13 cellular contexts compared by ENCODE assay signal in genomic region chr17:39486242-39486641, GRCh38. TPM values are rescaled to one million over a fixed set of nuclear protein-coding genes. Genes with fewer than 3 reads are reported as not detected.
A peak's percentile ranks its signal among the peaks of the same experiment; 100 is the strongest.
DNase-seq lines count a peak whose midpoint lies in the region; ATAC-seq, FAIRE-seq and TF ChIP-seq lines count a peak whose summit lies in the region.
"Had no signal": no experiment of that assay in that cellular context is flagged by ENCODE, and none has a peak within 500 bp of the region (broad histone marks: within the 10 kb centered on the region; RNA-seq: fewer than 3 reads in every experiment).

No MANE protein-coding gene starts in this region.

- H3K9ac ChIP-seq in mesendoderm (ENCODE audit: low read length): no peak overlapping the region

- no peaks in the 10 kb centered on the region for H3K27me3 Mint-ChIP-seq in effector memory CD8-positive, alpha-beta T cell
- H3K27me3 Mint-ChIP-seq: activated CD4-positive, alpha-beta memory T cell treated with anti-CD3 and anti-CD28 coated beads for 36 hours had no signal

- no peaks in the 10 kb centered on the region for H3K79me2 ChIP-seq in mesendoderm (ENCODE audit: control insufficient read depth, insufficient read depth, low read length)

- H3K9me3 Mint-ChIP-seq in effector memory CD8-positive, alpha-beta T cell: no peaks in the 10 kb centered on the region
- H3K9me3 Mint-ChIP-seq: activated CD4-positive, alpha-beta memory T cell treated with anti-CD3 and anti-CD28 coated beads for 36 hours; CD8-positive, alpha-beta T cell had no signal

- H3K27me3 ChIP-seq in bronchial epithelial cell (ENCODE audit: control insufficient read depth, insufficient read depth, low read length) (no peaks in the 10 kb centered on the region), mesendoderm (ENCODE audit: insufficient read depth, low read length, poor library complexity) (no peaks in the 10 kb centered on the region)

- H3K23ac ChIP-seq in mesendoderm (ENCODE audit: low read length): no peak overlapping the region

- H3K4me3 ChIP-seq in HFF-Myc (replicated peaks; ENCODE audit: low read depth, low read length) (no peak overlapping the region), bronchial epithelial cell (ENCODE audit: low read depth, low read length) (no peak overlapping the region), mesendoderm (ENCODE audit: low read length) (no peak overlapping the region)

- no peak overlapping the region for H2AK5ac ChIP-seq in mesendoderm (ENCODE audit: low read length)

- peak; percentile 50 for DNase-seq in AG20443 (ENCODE audit: low spot score)
- peak; percentile 26 for DNase-seq in HFF-Myc (ENCODE audit: extremely low read depth, low read depth)
- peak; percentile 26 for DNase-seq in bronchial epithelial cell (ENCODE audit: low read depth)
- peak; percentile 32 for DNase-seq in mesendoderm
- DNase-seq in effector memory CD8-positive, alpha-beta T cell: no peak
- DNase-seq in RKO (ENCODE audit: low spot score): no peak
- DNase-seq in DMS153 (lab: John Stamatoyannopoulos, UW): no peak
- DNase-seq: activated CD4-positive, alpha-beta memory T cell treated with anti-CD3 and anti-CD28 coated beads for 36 hours; activated gamma-delta T cell treated with Interleukin-2 at 50 U/mL for 16 hours; CD8-positive, alpha-beta T cell; stimulated activated CD4-positive, alpha-beta T cell treated with anti-CD3 and anti-CD28 coated beads, Interleukin-4, amount 100 ng/mL, for 4 hours; stimulated activated naive CD8-positive, alpha-beta T cell treated with anti-CD3 and anti-CD28 coated beads, Interleukin-15, Interleukin-2, amounts not matched to agents 100 U/mL and 50 U/mL, for 24 hours had no signal

- H3K4me1 ChIP-seq in mesendoderm (ENCODE audit: control insufficient read depth, low read depth, low read length): no peaks in the 10 kb centered on the region

- H3K27ac ChIP-seq in mesendoderm (ENCODE audit: low read depth, low read length): no peak overlapping the region

- no peak overlapping the region for H2BK15ac ChIP-seq in mesendoderm (replicated peaks; ENCODE audit: low read depth)

- H3K4me1 Mint-ChIP-seq in effector memory CD8-positive, alpha-beta T cell (ENCODE audit: low read depth in 2 of 2): peaks cover 0 to 12% of the 10 kb centered on the region in 2 donors

- no peak overlapping the region for H2BK5ac ChIP-seq in mesendoderm (ENCODE audit: low read length)

- peaks cover 8% of the 10 kb centered on the region for H3K36me3 ChIP-seq in bronchial epithelial cell (ENCODE audit: control insufficient read depth, insufficient read depth, low read length)
- H3K36me3 ChIP-seq in mesendoderm (ENCODE audit: control insufficient read depth, insufficient read depth, low read length): peaks cover 2% of the 10 kb centered on the region

- no peak overlapping the region for H3K27ac Mint-ChIP-seq in effector memory CD8-positive, alpha-beta T cell
- H3K27ac Mint-ChIP-seq: activated CD4-positive, alpha-beta memory T cell treated with anti-CD3 and anti-CD28 coated beads for 36 hours; CD8-positive, alpha-beta T cell had no signal

- no peak overlapping the region for H3K18ac ChIP-seq in mesendoderm (ENCODE audit: low read length)

- peaks cover 71% of the 10 kb centered on the region for H3K36me3 Mint-ChIP-seq in effector memory CD8-positive, alpha-beta T cell (ENCODE audit: insufficient read depth)

- ATAC-seq in effector memory CD8-positive, alpha-beta T cell (replicated peaks): no peak
- no peak for ATAC-seq in GM21515 (IDR thresholded peaks at IDR 0.05; ENCODE audit: unreplicated experiment)
- ATAC-seq: CD8-positive, alpha-beta T cell had no signal

- no peaks in the 10 kb centered on the region for H3K79me1 ChIP-seq in mesendoderm (ENCODE audit: low read length)

- no peak overlapping the region for H3K56ac ChIP-seq in mesendoderm (ENCODE audit: low read length)

- FAIRE-seq in bronchial epithelial cell (lab: Jason Lieb, UNC): no peak

- TF ChIP-seq CTCF in HFF-Myc (IDR thresholded peaks at IDR 0.05; ENCODE audit: low read depth, low read length, missing control alignments) (no peak), bronchial epithelial cell (IDR thresholded peaks at IDR 0.05; ENCODE audit: insufficient read depth, low read length, severe bottlenecking) (no peak)

- no CpG with 5 or more reads among the region's 2 CpGs for WGBS in mesendoderm (ENCODE audit: extremely low coverage, insufficient coverage, low lambda C conversion rate)

- no peak overlapping the region for H3K4me3 Mint-ChIP-seq in effector memory CD8-positive, alpha-beta T cell
- H3K4me3 Mint-ChIP-seq: activated CD4-positive, alpha-beta memory T cell treated with anti-CD3 and anti-CD28 coated beads for 36 hours; CD8-positive, alpha-beta T cell had no signal

- no peak overlapping the region for H4K8ac ChIP-seq in mesendoderm (ENCODE audit: low read depth, low read length)

- H4K5ac ChIP-seq in mesendoderm (ENCODE audit: low read length): no peak overlapping the region

- H3K4me2 ChIP-seq in mesendoderm (ENCODE audit: low read length): no peak overlapping the region

- H3K4ac ChIP-seq in mesendoderm (ENCODE audit: low read depth, low read length): no peak overlapping the region

- H2BK120ac ChIP-seq in mesendoderm (ENCODE audit: low read depth, low read length): no peak overlapping the region

RNA-seq across cellular contexts. Expression of gene CDK12, which starts 25.0 kb away (rescaled TPM):
- total RNA-seq in bronchial epithelial cell: 19.7 and 24.3 TPM in 2 replicates
- polyA plus RNA-seq in mesendoderm (2013, experiment 1 of 2): 37.0 TPM
- 36.0 TPM for polyA plus RNA-seq in mesendoderm (2013, experiment 2 of 2)

RNA-seq across cellular contexts. Expression of gene MED1, which starts 35.2 kb away (rescaled TPM):
- total RNA-seq in bronchial epithelial cell: 21.6 and 25.0 TPM in 2 replicates
- 40.4 TPM for polyA plus RNA-seq in mesendoderm (2013, experiment 1 of 2)
- polyA plus RNA-seq in mesendoderm (2013, experiment 2 of 2): 40.3 TPM

Comparison
In these comparisons a context has a peak if more than half of its experiments do, and no peak if none do; other contexts are left out.
1. DNase-seq: peak in AG20443 (single experiment), HFF-Myc (single experiment), bronchial epithelial cell (single experiment) and mesendoderm (single experiment); none in effector memory CD8-positive, alpha-beta T cell (0 of 3), RKO (single experiment) and DMS153 (single experiment).